In genomic region chr2:238286987-238287386, GRCh38 we compare ENCODE assay signal across 8 cellular contexts. TPM values are rescaled to one million over a fixed set of nuclear protein-coding genes. Genes with fewer than 3 reads are reported as not detected.
DNase-seq lines count a peak whose midpoint lies in the region; ATAC-seq and TF ChIP-seq lines count a peak whose summit lies in the region.

No MANE protein-coding gene starts in this region.

- H3K27ac ChIP-seq in GM23248 (peak overlapping the region; percentile 99), foreskin keratinocyte (peak overlapping the region; percentile 98)

- no peaks in the 10 kb centered on the region for H3K9me3 ChIP-seq in GM23248 (ENCODE audit: low read depth)
- no peaks in the 10 kb centered on the region for H3K9me3 ChIP-seq in skeletal muscle satellite cell (replicated peaks; ENCODE audit: low read length)

- H3K9me2 ChIP-seq in GM23248 (ENCODE audit: insufficient read depth), result no peaks in the 10 kb centered on the region

- 38 to 41% methylated on average over 6 of the region's 6 CpGs for WGBS in GM23248 (ENCODE audit: low coverage in 1 of 2, low lambda C conversion rate in 2 of 2, missing lambda C conversion rate in 2 of 2), 2 experiments

- no peak overlapping the region for H2AFZ ChIP-seq in GM23248

- H3K9ac ChIP-seq in GM23248 (peak overlapping the region; percentile 94), skeletal muscle satellite cell (ENCODE audit: low read depth, low read length) (peak overlapping the region; percentile 74)

- TF ChIP-seq CTCF in foreskin keratinocyte (conservative IDR thresholded peaks at IDR 0.05), result no peak

- H3K4me1 ChIP-seq in GM23248 (ENCODE audit: insufficient read depth), result peaks cover 23% of the 10 kb centered on the region
- H3K4me1 ChIP-seq in foreskin keratinocyte, result peaks cover 32% of the 10 kb centered on the region
- peaks cover 37% of the 10 kb centered on the region for H3K4me1 ChIP-seq in skeletal muscle satellite cell (ENCODE audit: control insufficient read depth, insufficient read depth, low read length)

- no peaks in the 10 kb centered on the region for H3K36me3 ChIP-seq in GM23248 (ENCODE audit: low read depth)
- no peaks in the 10 kb centered on the region for H3K36me3 ChIP-seq in skeletal muscle satellite cell (ENCODE audit: insufficient read depth, low read length)

- ATAC-seq in foreskin keratinocyte (no peak), HG02798 (IDR thresholded peaks at IDR 0.05; ENCODE audit: poor library complexity, unreplicated experiment) (no peak)

- peaks cover 38% of the 10 kb centered on the region for H3K79me2 ChIP-seq in GM23248 (ENCODE audit: insufficient read depth)

- H3K4me2 ChIP-seq in GM23248 (ENCODE audit: unreplicated experiment) (peak overlapping the region; percentile 75), skeletal muscle satellite cell (ENCODE audit: low read length) (peak overlapping the region; percentile 95)

- H3K27me3 ChIP-seq in GM23248 (replicated peaks; ENCODE audit: insufficient read depth) (no peaks in the 10 kb centered on the region), foreskin keratinocyte (no peaks in the 10 kb centered on the region), skeletal muscle satellite cell (ENCODE audit: control insufficient read depth, insufficient read depth, low read length) (no peaks in the 10 kb centered on the region)

- peak; percentile 52 for DNase-seq in GM23248
- DNase-seq in activated CD4-positive, alpha-beta T cell treated with anti-CD3 and anti-CD28 coated beads, Interleukin-2, amount 50 U/mL, for 48 hours, result peak; percentile 49 to 64
- no peak for DNase-seq in foreskin keratinocyte
- no peak for DNase-seq in NCI-H1694 treated with DMSO at 0.1 percent for 48 hours (lab: John Stamatoyannopoulos, UW)
- no peak for DNase-seq in NCI-H524 (lab: John Stamatoyannopoulos, UW)
- no peak for DNase-seq in GM19240 (ENCODE audit: insufficient read length, low spot score)

- no peaks in the 10 kb centered on the region for H4K20me1 ChIP-seq in GM23248 (ENCODE audit: insufficient read depth)

- H3K4me3 ChIP-seq in GM23248, result peak overlapping the region; percentile 75
- H3K4me3 ChIP-seq in skeletal muscle satellite cell (ENCODE audit: low read length), result peak overlapping the region; percentile 47

- in situ Hi-C loops in GM23248 (cut with MboI), result no loop called here

- peaks cover 22% of the 10 kb centered on the region for H3F3A ChIP-seq in GM23248 (ENCODE audit: insufficient read depth)

RNA-seq across cellular contexts. Expression of gene PER2, which starts 1.4 kb away (rescaled TPM):
- 2.8 and 6.2 TPM in 2 replicates for total RNA-seq in GM23248 (2014; rRNA removed; shearing (Covaris generic))
- polyA plus RNA-seq in GM23248 (2016; fragmentation: Nextera tagmentation; extraction: Ambion mirVana) (1.6 and 2.3 TPM in 2 replicates), foreskin keratinocyte (0.48 and 1.0 TPM in 2 replicates)
- total RNA-seq in foreskin keratinocyte, result 2.2 and 3.7 TPM in 2 replicates
- total RNA-seq in skeletal muscle satellite cell (2012; rRNA removed), result 1.5 and 3.7 TPM in 2 replicates

RNA-seq across cellular contexts. Expression of gene TRAF3IP1, which starts 33.3 kb away (rescaled TPM):
- 7.2 and 9.5 TPM in 2 replicates for total RNA-seq in GM23248 (2014; rRNA removed; shearing (Covaris generic))
- 10.6 and 11.0 TPM in 2 replicates for polyA plus RNA-seq in GM23248 (2016; fragmentation: Nextera tagmentation; extraction: Ambion mirVana)
- 9.2 and 11.2 TPM in 2 replicates for total RNA-seq in foreskin keratinocyte
- 4.3 and 5.0 TPM in 2 replicates for polyA plus RNA-seq in foreskin keratinocyte
- 6.1 and 6.8 TPM in 2 replicates for total RNA-seq in skeletal muscle satellite cell (2012; rRNA removed)

RNA-seq across cellular contexts. Expression of gene HES6, which starts 47.1 kb away (rescaled TPM):
- total RNA-seq in GM23248 (2014; rRNA removed; shearing (Covaris generic)), result 0.86 and 0.89 TPM in 2 replicates
- polyA plus RNA-seq in GM23248 (2016; fragmentation: Nextera tagmentation; extraction: Ambion mirVana), result 0.76 and 1.3 TPM in 2 replicates
- 3.2 and 3.4 TPM in 2 replicates for total RNA-seq in foreskin keratinocyte
- 5.1 and 5.4 TPM in 2 replicates for polyA plus RNA-seq in foreskin keratinocyte
- total RNA-seq in skeletal muscle satellite cell (2012; rRNA removed), result 3.5 and 15.1 TPM in 2 replicates

Comparison
In these comparisons a context has a peak if more than half of its experiments do, and no peak if none do; other contexts are left out.
1. DNase-seq: peak in GM23248 (single experiment) and activated CD4-positive, alpha-beta T cell treated with anti-CD3 and anti-CD28 coated beads, Interleukin-2, amount 50 U/mL, for 48 hours (2 of 2); none in foreskin keratinocyte (0 of 2), NCI-H1694 treated with DMSO at 0.1 percent for 48 hours (single experiment), NCI-H524 (0 of 2) and GM19240 (single experiment).